8 cellular contexts compared by ENCODE assay signal in genomic region chr16:20763461-20764232, GRCh38.
A peak's percentile ranks its signal among the peaks of the same experiment; 100 is the strongest.
DNase-seq lines count a peak whose midpoint lies in the region; ATAC-seq and TF ChIP-seq lines count a peak whose summit lies in the region.

TSS of gene ACSM3 (plus strand) at chr16:20764014. CDS start at chr16:20770035, 6,021 bp downstream.

- TF ChIP-seq CTCF in epithelial cell of esophagus (IDR thresholded peaks at IDR 0.05; ENCODE audit: insufficient read depth, low read depth, low read length, missing control alignments): no peak

- H3K4me3 ChIP-seq in epithelial cell of esophagus (ENCODE audit: low read length): peak within 1 kb of the TSS; percentile 49
- peak within 1 kb of the TSS; percentile 59 to 67 for H3K4me3 ChIP-seq in muscle layer of duodenum (ENCODE audit: low read depth in 1 of 2, low read length in 2 of 2)

- H3K36me3 ChIP-seq in muscle layer of duodenum (ENCODE audit: control insufficient read depth in 1 of 2, insufficient read depth in 2 of 2, low read length in 2 of 2): no peaks in the 10 kb centered on the region

- TF ChIP-seq POLR2A in GM18505 (IDR thresholded peaks at IDR 0.05; ENCODE audit: borderline replicate concordance, extremely low read depth, insufficient read depth, insufficient read length): peak; percentile 57

- peaks cover 29% of the 10 kb centered on the region for H3K4me1 Mint-ChIP-seq in stimulated activated naive CD8-positive, alpha-beta T cell treated with anti-CD3 and anti-CD28 coated beads, Interleukin-15, amount 100 ng/mL, for 72 hours

- peak within 1 kb of the TSS; percentile 80 to 90 for H3K4me3 Mint-ChIP-seq in stimulated activated naive CD8-positive, alpha-beta T cell treated with anti-CD3 and anti-CD28 coated beads, Interleukin-15, amount 100 ng/mL, for 72 hours

- peak within 1 kb of the TSS; percentile 67 for H3K27ac ChIP-seq in muscle layer of duodenum (ENCODE audit: low read length)

- no peaks in the 10 kb centered on the region for H3K27me3 Mint-ChIP-seq in stimulated activated naive CD8-positive, alpha-beta T cell treated with anti-CD3 and anti-CD28 coated beads, Interleukin-15, amount 100 ng/mL, for 72 hours

- H3K27ac Mint-ChIP-seq in stimulated activated naive CD8-positive, alpha-beta T cell treated with anti-CD3 and anti-CD28 coated beads, Interleukin-15, amount 100 ng/mL, for 72 hours: peak within 1 kb of the TSS; percentile 62 to 95

- DNase-seq in NCI-H2227 (lab: John Stamatoyannopoulos, UW; ENCODE audit: unreplicated experiment): peak; percentile 67
- DNase-seq in activated CD8-positive, alpha-beta memory T cell treated with anti-CD3 and anti-CD28 coated beads for 4 hours (ENCODE audit: low read depth in 2 of 2): peak; percentile 36 to 47
- DNase-seq in epithelial cell of esophagus (ENCODE audit: low read depth): peak; percentile 84
- peak; percentile 60 to 72 for DNase-seq in stimulated activated naive CD8-positive, alpha-beta T cell treated with anti-CD3 and anti-CD28 coated beads, Interleukin-15, amount 100 ng/mL, for 72 hours
- DNase-seq in NCI-H2107 treated with DMSO at 0.1 percent for 48 hours (lab: John Stamatoyannopoulos, UW; ENCODE audit: unreplicated experiment): no peak

- H3K9me3 Mint-ChIP-seq in stimulated activated naive CD8-positive, alpha-beta T cell treated with anti-CD3 and anti-CD28 coated beads, Interleukin-15, amount 100 ng/mL, for 72 hours: peaks cover 0 to 16% of the 10 kb centered on the region in 2 donors

- H3K4me1 ChIP-seq in muscle layer of duodenum (ENCODE audit: control insufficient read depth in 1 of 2, insufficient read depth in 2 of 2, low read length in 2 of 2): peaks cover 0 to 4% of the 10 kb centered on the region in 2 donors

- H3K27me3 ChIP-seq in muscle layer of duodenum (ENCODE audit: low read depth, low read length): no peaks in the 10 kb centered on the region

- ATAC-seq in GM18505 (IDR thresholded peaks at IDR 0.05; ENCODE audit: unreplicated experiment) (peak; percentile 96), HG02678 (IDR thresholded peaks at IDR 0.05; ENCODE audit: unreplicated experiment) (peak; percentile 99)
- ATAC-seq in stimulated activated naive CD8-positive, alpha-beta T cell treated with anti-CD3 and anti-CD28 coated beads, Interleukin-15, amount 100 ng/mL, for 72 hours: peak; percentile 99

- H3K9me3 ChIP-seq in muscle layer of duodenum (ENCODE audit: control insufficient read depth in 1 of 2, low read length in 2 of 2): no peaks in the 10 kb centered on the region
